34 cellular contexts compared by ENCODE assay signal in the genomic region with DNA sequence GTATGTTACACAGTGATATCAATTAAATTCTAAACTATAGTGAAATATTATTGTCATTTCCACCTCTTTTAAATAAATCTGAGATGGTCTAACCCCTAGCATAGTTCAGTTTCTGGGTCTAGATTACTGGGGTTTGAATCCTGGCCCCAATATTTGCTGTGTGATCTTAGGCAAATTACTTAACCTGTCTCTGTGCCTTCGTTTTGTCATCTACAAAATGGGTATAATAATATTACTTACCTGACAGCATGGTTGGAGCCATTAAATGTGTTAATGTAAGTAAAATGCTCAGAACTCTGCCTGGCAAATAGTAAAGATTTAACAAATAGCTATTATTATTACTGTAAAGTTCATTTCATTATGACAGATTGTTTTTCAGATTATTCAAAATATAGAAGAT.
"Had no signal": no experiment of that assay in that cellular context is flagged by ENCODE, and none has a peak within 500 bp of the region (broad histone marks: within the 10 kb centered on the region; RNA-seq: fewer than 3 reads in every experiment).

No MANE protein-coding gene starts in this region.

- FAIRE-seq: astrocyte, colon, TTC549 had no signal

- H3K4me3 ChIP-seq: adrenal gland, body of pancreas, breast epithelium had no signal

- H3K9me3 ChIP-seq: adrenal gland, body of pancreas, breast epithelium had no signal

- ATAC-seq: activated CD8-positive, alpha-beta T cell treated with anti-CD3 and anti-CD28 coated beads for 36 hours; activated naive CD4-positive, alpha-beta T cell treated with anti-CD3 and anti-CD28 coated beads, Interleukin-2, amount 50 U/mL, for 72 hours; activated T-cell treated with anti-CD3 and anti-CD28 coated beads, Interleukin-2, amount 50 U/mL, for 4 hours; activated T-cell treated with anti-CD3 and anti-CD28 coated beads, Interleukin-2, amount 50 U/mL, for 72 hours; activated T-helper 17 cell treated with anti-CD3 and anti-CD28 coated beads, Interleukin-2, amount 50 U/mL, for 72 hours; body of pancreas had no signal

- H3K36me3 ChIP-seq: adrenal gland, brain microvascular endothelial cell, breast epithelium had no signal

- DNase-seq: activated B cell treated with CpG ODN at 0.5 μM for 24 hours; activated CD4-positive, alpha-beta memory T cell treated with anti-CD3 and anti-CD28 coated beads for 36 hours; activated CD4-positive, alpha-beta T cell treated with anti-CD3 and anti-CD28 coated beads for 4 hours; activated CD4-positive, alpha-beta T cell treated with anti-CD3 and anti-CD28 coated beads, Interleukin-2, amount 10 ng/mL, durations not matched to agents 24 days and 14 days; activated CD4-positive, alpha-beta T cell treated with anti-CD3 and anti-CD28 coated beads, Interleukin-2, amount 50 U/mL, for 1 hour; activated CD4-positive, alpha-beta T cell treated with anti-CD3 and anti-CD28 coated beads, Interleukin-2, amount 50 U/mL, for 4 hours; activated CD4-positive, CD25-positive, alpha-beta regulatory T cell treated with anti-CD3 and anti-CD28 coated beads, Interleukin-2, amount 50 U/mL, for 72 hours; activated CD8-positive, alpha-beta memory T cell treated with anti-CD3 and anti-CD28 coated beads, Interleukin-2, amount 50 U/mL, for 4 hours; activated CD8-positive, alpha-beta T cell treated with anti-CD3 and anti-CD28 coated beads for 36 hours; activated effector memory CD4-positive, alpha-beta T cell treated with anti-CD3 and anti-CD28 coated beads, Interleukin-2, amount 50 U/mL, for 16 hours; activated gamma-delta T cell treated with Interleukin-2 at 50 U/mL for 16 hours; activated naive CD4-positive, alpha-beta T cell; activated naive CD4-positive, alpha-beta T cell treated with anti-CD3 and anti-CD28 coated beads for 36 hours; activated naive CD4-positive, alpha-beta T cell treated with anti-CD3 and anti-CD28 coated beads, Interleukin-2, amount 50 U/mL, for 16 hours; activated naive CD8-positive, alpha-beta T cell treated with anti-CD3 and anti-CD28 coated beads for 36 hours; activated T-cell treated with anti-CD3 and anti-CD28 coated beads for 4 hours; activated T-cell treated with anti-CD3 and anti-CD28 coated beads, Interleukin-2, amount 50 U/mL, for 1 hour; activated T-cell treated with anti-CD3 and anti-CD28 coated beads, Interleukin-2, amount 50 U/mL, for 4 hours; activated T-cell treated with anti-CD3 and anti-CD28 coated beads, Interleukin-2, amount 50 U/mL, for 72 hours; amniotic stem cell; aorta; body of pancreas; brain microvascular endothelial cell; central memory CD4-positive, alpha-beta T cell; T-helper 2 cell; T-helper 9 cell had no signal

- H3K27ac ChIP-seq: adrenal gland, body of pancreas, brain microvascular endothelial cell, breast epithelium, VCaP had no signal

- H3K27me3 ChIP-seq: adrenal gland, body of pancreas, brain microvascular endothelial cell, breast epithelium had no signal
